Comparison of ENCODE assay signal across 8 cellular contexts in the genomic region with DNA sequence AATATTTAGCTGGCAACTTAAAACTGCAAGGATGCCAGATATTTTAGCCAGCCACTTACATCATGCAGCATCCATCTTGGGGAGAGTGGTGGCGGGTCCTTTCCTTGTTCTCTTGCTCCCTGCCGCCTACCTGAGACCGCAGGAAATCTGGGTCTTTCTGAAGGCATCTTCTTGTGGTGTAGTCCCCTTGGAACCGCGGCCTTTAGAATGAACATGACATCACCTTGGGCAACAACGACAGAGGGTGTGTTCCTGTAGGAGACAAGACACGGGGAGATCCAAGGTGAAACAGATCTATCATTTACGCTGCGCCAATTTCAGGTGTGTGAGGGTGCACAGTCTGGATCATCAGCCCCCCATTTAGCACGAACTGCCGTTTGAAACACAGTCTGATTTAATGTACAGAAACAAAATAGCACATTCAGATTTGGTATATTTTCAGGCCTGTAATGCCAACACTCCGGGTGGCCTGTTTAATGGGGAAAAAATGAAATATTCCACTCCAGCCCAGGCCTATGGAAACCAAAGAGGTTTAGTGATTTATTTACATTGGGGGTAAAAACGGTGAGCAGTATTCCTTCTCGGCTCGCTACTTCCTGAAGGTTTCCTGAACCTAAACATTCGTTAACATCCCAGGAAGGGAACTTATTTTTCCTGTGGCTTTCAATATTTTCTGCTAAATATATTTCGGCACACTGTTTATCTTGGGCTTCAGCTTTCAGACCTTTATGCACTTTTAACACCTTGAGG. TPM values are rescaled to one million over a fixed set of nuclear protein-coding genes. Genes with fewer than 3 reads are reported as not detected.
DNase-seq lines count a peak whose midpoint lies in the region; ATAC-seq and TF ChIP-seq lines count a peak whose summit lies in the region.

No MANE protein-coding gene starts in this region.

- H3K36me3 ChIP-seq in CD4-positive, alpha-beta memory T cell (ENCODE audit: insufficient read depth, low read length), result no peaks in the 10 kb centered on the region
- no peaks in the 10 kb centered on the region for H3K36me3 ChIP-seq in Loucy (ENCODE audit: insufficient read depth, low read length)
- H3K36me3 ChIP-seq in adipocyte (ENCODE audit: control insufficient read depth, insufficient read depth, low read length, severe bottlenecking), result no peaks in the 10 kb centered on the region
- no peaks in the 10 kb centered on the region for H3K36me3 ChIP-seq in lower lobe of right lung

- peak overlapping the region in 1 of 2 donors; percentile 53 for H3K4me3 ChIP-seq in CD4-positive, alpha-beta memory T cell (ENCODE audit: low read length in 2 of 2)
- H3K4me3 ChIP-seq in Loucy (ENCODE audit: low read length, poor library complexity, severe bottlenecking) (peak overlapping the region; percentile 72), adipocyte (ENCODE audit: low read length) (peak overlapping the region; percentile 72), lower lobe of right lung (peak overlapping the region; percentile 36)

- H4K20me1 ChIP-seq in Loucy (ENCODE audit: insufficient read depth, low read length, poor library complexity, severe bottlenecking), result no peaks in the 10 kb centered on the region

- peaks cover 96% of the 10 kb centered on the region for H3K4me1 ChIP-seq in CD4-positive, alpha-beta memory T cell (ENCODE audit: insufficient read depth, low read length)
- peaks cover 95% of the 10 kb centered on the region for H3K4me1 ChIP-seq in Loucy (ENCODE audit: insufficient read depth, low read length, poor library complexity, severe bottlenecking)
- peaks cover 91% of the 10 kb centered on the region for H3K4me1 ChIP-seq in adipocyte (ENCODE audit: control insufficient read depth, insufficient read depth, low read length)
- peaks cover 94% of the 10 kb centered on the region for H3K4me1 ChIP-seq in lower lobe of right lung

- no peaks in the 10 kb centered on the region for H3K9me2 ChIP-seq in Loucy (replicated peaks; ENCODE audit: low read depth, low read length)

- H3K9ac ChIP-seq in Loucy (ENCODE audit: low read depth, low read length, poor library complexity, severe bottlenecking) (peak overlapping the region; percentile 82), adipocyte (ENCODE audit: low read length) (peak overlapping the region; percentile 80)

- intact Hi-C loops in CD4-positive, alpha-beta memory T cell (cut with micrococcal nuclease), result loop anchor here (1.0 to 5.0 kb wide), 8 partner anchors 9 to 281 kb away; partner anchors contain the start of genes CIPC, GSTZ1, IRF2BPL and POMT2
- intact Hi-C loops in lower lobe of right lung (cut with DNase I), result no loop called here

- no peaks in the 10 kb centered on the region for H3K79me2 ChIP-seq in Loucy (ENCODE audit: insufficient read depth, low read length)

- no peaks in the 10 kb centered on the region for H3K9me3 ChIP-seq in CD4-positive, alpha-beta memory T cell (ENCODE audit: control insufficient read depth in 1 of 2, low read length in 2 of 2)
- no peaks in the 10 kb centered on the region for H3K9me3 ChIP-seq in Loucy (ENCODE audit: insufficient read depth, low read depth, low read length)
- no peaks in the 10 kb centered on the region for H3K9me3 ChIP-seq in adipocyte (ENCODE audit: control insufficient read depth, low read length)
- H3K9me3 ChIP-seq in lower lobe of right lung, result no peaks in the 10 kb centered on the region

- peak overlapping the region; percentile 39; the same call in 1 of the 2 replicates for H2AFZ ChIP-seq in Loucy (ENCODE audit: low read length)

- peaks cover 0 to 6% (median 0%) of the 10 kb centered on the region in 8 donors for H3K9me3 Mint-ChIP-seq in CD4-positive, alpha-beta memory T cell
- H3K9me3 Mint-ChIP-seq in type B pancreatic cell, result no peaks in the 10 kb centered on the region

- H3K4me3 Mint-ChIP-seq in CD4-positive, alpha-beta memory T cell, result peak overlapping the region; percentile 84 to 93 (median 86)
- peak overlapping the region; percentile 80 for H3K4me3 Mint-ChIP-seq in type B pancreatic cell

- no peaks in the 10 kb centered on the region for H3K27me3 ChIP-seq in CD4-positive, alpha-beta memory T cell (ENCODE audit: insufficient read depth, low read length)
- H3K27me3 ChIP-seq in Loucy (ENCODE audit: insufficient read depth, low read length, poor library complexity, severe bottlenecking) (no peaks in the 10 kb centered on the region), adipocyte (replicated peaks; ENCODE audit: control insufficient read depth, insufficient read depth, low read length) (no peaks in the 10 kb centered on the region), lower lobe of right lung (ENCODE audit: low read depth) (no peaks in the 10 kb centered on the region)

- ATAC-seq in lower lobe of right lung (no peak), GM18861 (IDR thresholded peaks at IDR 0.05; ENCODE audit: unreplicated experiment) (no peak), GM19328 (IDR thresholded peaks at IDR 0.05; ENCODE audit: unreplicated experiment) (no peak), HG02571 (IDR thresholded peaks at IDR 0.05; ENCODE audit: unreplicated experiment) (no peak)

- POLR2A ChIA-PET in CD4-positive, alpha-beta memory T cell (lab: Charles Lee; ENCODE audit: partially characterized antibody), result interaction anchor here (0.6 to 15.8 kb wide), 16 partner anchors 12 to 336 kb away, joined by 3 to 456 read pairs (median 6); partner anchors contain the start of genes CIPC, IRF2BPL, SAMD15 and TMED8

- peaks cover 30% of the 10 kb centered on the region for H3F3A ChIP-seq in Loucy (ENCODE audit: low read depth)

- peaks cover 50 to 97% (median 83%) of the 10 kb centered on the region in 4 donors for H3K4me1 Mint-ChIP-seq in CD4-positive, alpha-beta memory T cell
- peaks cover 90% of the 10 kb centered on the region for H3K4me1 Mint-ChIP-seq in type B pancreatic cell (ENCODE audit: unreplicated experiment)

- no peaks in the 10 kb centered on the region for H3K36me3 Mint-ChIP-seq in CD4-positive, alpha-beta memory T cell
- H3K36me3 Mint-ChIP-seq in type B pancreatic cell, result no peaks in the 10 kb centered on the region

- peak overlapping the region; percentile 95 for H3K27ac ChIP-seq in CD4-positive, alpha-beta memory T cell (ENCODE audit: low read depth, low read length)
- H3K27ac ChIP-seq in lower lobe of right lung, result peak overlapping the region; percentile 94

- TF ChIP-seq CTCF in Loucy (conservative IDR thresholded peaks at IDR 0.05; ENCODE audit: low read length) (no peak), lower lobe of right lung (IDR thresholded peaks at IDR 0.05) (no peak), type B pancreatic cell (conservative IDR thresholded peaks at IDR 0.05) (no peak)

- H3K4me2 ChIP-seq in Loucy (ENCODE audit: low read depth, low read length, poor library complexity, severe bottlenecking), result peak overlapping the region; percentile 91

- CTCF ChIA-PET in CD4-positive, alpha-beta memory T cell (lab: Charles Lee; ENCODE audit: partially characterized antibody), result interaction anchor here (0.7 to 17.7 kb wide), 16 partner anchors 9 to 165 kb away, joined by 3 to 360 read pairs (median 4); partner anchors contain the start of gene IRF2BPL

- H3K27ac Mint-ChIP-seq in CD4-positive, alpha-beta memory T cell, result peak overlapping the region; percentile 97 to 100 (median 99)
- peak overlapping the region; percentile 91 for H3K27ac Mint-ChIP-seq in type B pancreatic cell

- peak in 3 of 5 donors; percentile 38 to 81 (median 48) for DNase-seq in CD4-positive, alpha-beta memory T cell
- peak; percentile 17 for DNase-seq in adipocyte (ENCODE audit: low read depth)
- no peak for DNase-seq in lower lobe of right lung
- DNase-seq in type B pancreatic cell (ENCODE audit: extremely low spot score, unreplicated experiment), result no peak

- no peaks in the 10 kb centered on the region for H3K27me3 Mint-ChIP-seq in CD4-positive, alpha-beta memory T cell
- no peaks in the 10 kb centered on the region for H3K27me3 Mint-ChIP-seq in type B pancreatic cell

RNA-seq across cellular contexts. Expression of gene IRF2BPL, which starts 12.7 kb away (rescaled TPM):
- 10 to 100 TPM; 36.6 to 37.7 TPM for total RNA-seq in CD4-positive, alpha-beta memory T cell
- polyA plus RNA-seq in CD4-positive, alpha-beta memory T cell, result 1 to 10 TPM; 1.2 to 3.8 TPM
- total RNA-seq in lower lobe of right lung (44.3 TPM), type B pancreatic cell (ENCODE audit: low replicate concordance) (59.7 and 116 TPM in 2 replicates)

RNA-seq across cellular contexts. Expression of gene CIPC, which starts 56.9 kb away (rescaled TPM):
- total RNA-seq in CD4-positive, alpha-beta memory T cell, result 10 to 100 TPM; 18.6 to 21.5 TPM
- 1 to 10 TPM; 5.4 to 7.1 TPM for polyA plus RNA-seq in CD4-positive, alpha-beta memory T cell
- 28.4 TPM for total RNA-seq in lower lobe of right lung
- total RNA-seq in type B pancreatic cell (ENCODE audit: low replicate concordance), result 27.2 and 34.0 TPM in 2 replicates

Comparison
In these comparisons a context has a peak if more than half of its experiments do, and no peak if none do; other contexts are left out.
1. DNase-seq: peak in CD4-positive, alpha-beta memory T cell (3 of 5) and adipocyte (single experiment); none in lower lobe of right lung (single experiment) and type B pancreatic cell (single experiment).